Comparison of ENCODE assay signal across 13 cellular contexts in genomic region chr17:45110676-45111611, GRCh38. TPM values are rescaled to one million over a fixed set of nuclear protein-coding genes. Genes with fewer than 3 reads are reported as not detected.
DNase-seq lines count a peak whose midpoint lies in the region; ATAC-seq and TF ChIP-seq lines count a peak whose summit lies in the region.
"Had no signal": no experiment of that assay in that cellular context is flagged by ENCODE, and none has a peak within 500 bp of the region (broad histone marks: within the 10 kb centered on the region; RNA-seq: fewer than 3 reads in every experiment).

No MANE protein-coding gene starts in this region.

- H3K9ac ChIP-seq in muscle layer of colon (ENCODE audit: low read length), result peak overlapping the region; percentile 57

- peak; percentile 46; the same call in 1 of the 2 replicates for ATAC-seq in Panc1
- ATAC-seq in activated CD4-positive, alpha-beta T cell treated with anti-CD3 and anti-CD28 coated beads for 36 hours, result no peak
- no peak for ATAC-seq in GM21381 (IDR thresholded peaks at IDR 0.05; ENCODE audit: unreplicated experiment)
- ATAC-seq in GM21423 (IDR thresholded peaks at IDR 0.05; ENCODE audit: unreplicated experiment), result no peak
- ATAC-seq in HG03520 (IDR thresholded peaks at IDR 0.05; ENCODE audit: unreplicated experiment), result no peak

- H3K9me3 Mint-ChIP-seq in activated CD4-positive, alpha-beta T cell treated with anti-CD3 and anti-CD28 coated beads for 36 hours (ENCODE audit: low read depth), result no peaks in the 10 kb centered on the region
- H3K9me3 Mint-ChIP-seq: IgD-negative memory B cell had no signal

- no peak for TF ChIP-seq POLR2A in thyroid gland (IDR thresholded peaks at IDR 0.05)

- H3K27ac ChIP-seq in Panc1 (ENCODE audit: low read length) (peak overlapping the region; percentile 39), muscle layer of colon (ENCODE audit: low read depth, low read length) (peak overlapping the region; percentile 73), thyroid gland (peak overlapping the region; percentile 56 to 81 (median 57))

- H3K36me3 Mint-ChIP-seq in activated CD4-positive, alpha-beta T cell treated with anti-CD3 and anti-CD28 coated beads for 36 hours (ENCODE audit: low read depth), result peaks cover 10% of the 10 kb centered on the region
- H3K36me3 Mint-ChIP-seq: IgD-negative memory B cell had no signal

- H3K27me3 Mint-ChIP-seq in activated CD4-positive, alpha-beta T cell treated with anti-CD3 and anti-CD28 coated beads for 36 hours, result no peaks in the 10 kb centered on the region
- H3K27me3 Mint-ChIP-seq: IgD-negative memory B cell had no signal

- H3K4me1 ChIP-seq in Panc1 (ENCODE audit: control insufficient read depth, insufficient read depth, low read length), result peaks cover 13% of the 10 kb centered on the region
- peaks cover 34% of the 10 kb centered on the region for H3K4me1 ChIP-seq in muscle layer of colon (ENCODE audit: insufficient read depth, low read length)
- peaks cover 26 to 30% of the 10 kb centered on the region in 2 donors for H3K4me1 ChIP-seq in thyroid gland

- no peak overlapping the region for H3K4me3 ChIP-seq in Panc1 (ENCODE audit: low read depth in 2 of 2, low read length in 2 of 2)
- H3K4me3 ChIP-seq in epithelial cell of esophagus (ENCODE audit: low read length), result no peak overlapping the region
- no peak overlapping the region for H3K4me3 ChIP-seq in muscle layer of colon (ENCODE audit: low read depth in 1 of 2, low read length in 2 of 2)
- H3K4me3 ChIP-seq in thyroid gland (replicated peaks in 1 of 3), result no peak overlapping the region
- H3K4me3 ChIP-seq: smooth muscle cell had no signal

- WGBS in thyroid gland, 2 donors, result 59 to 71% methylated on average over 14 to 15 of the region's 16 CpGs

- no TSS peak for BruUV-seq in Panc1 (replicated peaks; lab: Mats Ljungman, UMichigan)

- in situ Hi-C loops in Panc1 (cut with HindIII; ENCODE audit: low pct_unique_long_range_greater_than_20kb, low sequenced_read_pairs), result no loop called here

- H3K9me3 ChIP-seq in Panc1 (ENCODE audit: control insufficient read depth, insufficient read depth, low read depth, low read length) (no peaks in the 10 kb centered on the region), muscle layer of colon (ENCODE audit: low read length) (no peaks in the 10 kb centered on the region), thyroid gland (no peaks in the 10 kb centered on the region)

- TF ChIP-seq CTCF in Panc1 (IDR thresholded peaks at IDR 0.05) (no peak), epithelial cell of esophagus (IDR thresholded peaks at IDR 0.05; ENCODE audit: insufficient read depth, low read depth, low read length, missing control alignments) (no peak), thyroid gland (IDR thresholded peaks at IDR 0.05) (peak in 1 of 6 experiments; percentile 13)

- DNase-seq in Panc1 (ENCODE audit: low read depth, low spot score) (no peak), epithelial cell of esophagus (ENCODE audit: low read depth) (peak; percentile 42), thyroid gland (peak; percentile 72 to 73)
- DNase-seq in activated CD4-positive, alpha-beta T cell treated with anti-CD3 and anti-CD28 coated beads for 36 hours, result no peak
- DNase-seq: activated T-cell treated with anti-CD3 and anti-CD28 coated beads for 4 hours; GDM1; stimulated activated naive CD4-positive, alpha-beta T cell had no signal

- intact Hi-C loops in Panc1 (cut with micrococcal nuclease; ENCODE audit: unreplicated experiment), result no loop called here
- intact Hi-C loops in thyroid gland (cut with DNase I), result no loop called here
- intact Hi-C loops in activated CD4-positive, alpha-beta T cell treated with anti-CD3 and anti-CD28 coated beads for 36 hours (cut with DNase I, micrococcal nuclease), result no loop called here

- H3K27ac Mint-ChIP-seq in activated CD4-positive, alpha-beta T cell treated with anti-CD3 and anti-CD28 coated beads for 36 hours, result no peak overlapping the region
- H3K27ac Mint-ChIP-seq: IgD-negative memory B cell had no signal

- no peak overlapping the region for H3K4me3 Mint-ChIP-seq in activated CD4-positive, alpha-beta T cell treated with anti-CD3 and anti-CD28 coated beads for 36 hours
- H3K4me3 Mint-ChIP-seq: IgD-negative memory B cell had no signal

- CTCF ChIA-PET in Panc1 (lab: Charles Lee), result interaction anchor here (0.5 to 0.6 kb wide), 2 partner anchors 12 to 64 kb away, joined by 3 to 9 read pairs; no protein-coding TSS in a partner anchor
- CTCF ChIA-PET in activated CD4-positive, alpha-beta T cell treated with anti-CD3 and anti-CD28 coated beads for 36 hours (lab: Charles Lee), result interaction anchor here (0.7 to 1.0 kb wide), 2 partner anchors 11 to 191 kb away, joined by 3 read pairs; no protein-coding TSS in a partner anchor

- POLR2A ChIA-PET in Panc1 (lab: Charles Lee), result no interaction called here
- POLR2A ChIA-PET in activated CD4-positive, alpha-beta T cell treated with anti-CD3 and anti-CD28 coated beads for 36 hours (lab: Charles Lee), result no interaction called here

- no peaks in the 10 kb centered on the region for H3K27me3 ChIP-seq in Panc1 (ENCODE audit: control insufficient read depth, insufficient read depth, low read length)
- H3K27me3 ChIP-seq in muscle layer of colon (ENCODE audit: control insufficient read depth in 1 of 2, insufficient read depth in 2 of 2, low read length in 2 of 2), result no peaks in the 10 kb centered on the region
- no peaks in the 10 kb centered on the region for H3K27me3 ChIP-seq in thyroid gland

- H3K36me3 ChIP-seq in Panc1 (ENCODE audit: control insufficient read depth, insufficient read depth, low read length) (no peaks in the 10 kb centered on the region), muscle layer of colon (ENCODE audit: insufficient read depth, low read length) (peaks cover 73% of the 10 kb centered on the region), thyroid gland (peaks cover 20 to 24% of the 10 kb centered on the region in 2 donors)

- H3K4me1 Mint-ChIP-seq in activated CD4-positive, alpha-beta T cell treated with anti-CD3 and anti-CD28 coated beads for 36 hours, result no peaks in the 10 kb centered on the region

RNA-seq across cellular contexts. Expression of gene PLCD3, which starts 21.4 kb away (rescaled TPM):
- total RNA-seq in Panc1 (2021; ENCODE audit: unreplicated experiment) (125 TPM), thyroid gland (10 to 100 TPM in 3 of 4 donors, 1 to 10 TPM in 1; 8.6 to 24.8 (median 16.9) TPM)
- polyA plus RNA-seq in Panc1 (2012; ENCODE audit: insufficient read length), result 158 TPM
- total RNA-seq in activated CD4-positive, alpha-beta T cell treated with anti-CD3 and anti-CD28 coated beads for 36 hours, result 1 to 10 TPM; 2.9 to 3.4 TPM
- polyA plus RNA-seq: IgD-negative memory B cell had no signal

RNA-seq across cellular contexts. Expression of gene ACBD4, which starts 24.5 kb away (rescaled TPM):
- 7.7 TPM for total RNA-seq in Panc1 (2021; ENCODE audit: unreplicated experiment)
- polyA plus RNA-seq in Panc1 (2012; ENCODE audit: insufficient read length), result 10.3 TPM
- 10 to 100 TPM; 16.7 to 20.4 (median 17.7) TPM for total RNA-seq in thyroid gland
- total RNA-seq in activated CD4-positive, alpha-beta T cell treated with anti-CD3 and anti-CD28 coated beads for 36 hours, result 10 to 100 TPM; 12.7 to 13.4 TPM

RNA-seq across cellular contexts. Expression of gene HEXIM1, which starts 37.3 kb away (rescaled TPM):
- total RNA-seq in Panc1 (2021; ENCODE audit: unreplicated experiment) (59.1 TPM), thyroid gland (10 to 100 TPM; 15.6 to 33.5 (median 18.4) TPM)
- polyA plus RNA-seq in Panc1 (2012; ENCODE audit: insufficient read length), result 80.0 TPM
- total RNA-seq in activated CD4-positive, alpha-beta T cell treated with anti-CD3 and anti-CD28 coated beads for 36 hours, result 10 to 100 TPM; 27.1 to 27.3 TPM

RNA-seq across cellular contexts. Expression of gene NMT1, which starts 49.8 kb away (rescaled TPM):
- total RNA-seq in Panc1 (2021; ENCODE audit: unreplicated experiment) (105 TPM), thyroid gland (10 to 100 TPM; 71.7 to 98.9 (median 85.2) TPM)
- 141 TPM for polyA plus RNA-seq in Panc1 (2012; ENCODE audit: insufficient read length)
- total RNA-seq in activated CD4-positive, alpha-beta T cell treated with anti-CD3 and anti-CD28 coated beads for 36 hours, result 100 to 1,000 TPM; 170 to 175 TPM

RNA-seq across cellular contexts. Expression of gene HEXIM2, which starts 50.7 kb away (rescaled TPM):
- total RNA-seq in Panc1 (2021; ENCODE audit: unreplicated experiment) (4.5 TPM), thyroid gland (10 to 100 TPM in 2 of 4 donors, 1 to 10 TPM in 2; 3.9 to 16.3 (median 10.0) TPM)
- 10.5 TPM for polyA plus RNA-seq in Panc1 (2012; ENCODE audit: insufficient read length)
- total RNA-seq in activated CD4-positive, alpha-beta T cell treated with anti-CD3 and anti-CD28 coated beads for 36 hours, result 1 to 10 TPM; 3.9 to 4.6 TPM

Comparison
In these comparisons a context has a peak if more than half of its experiments do, and no peak if none do; other contexts are left out.
1. DNase-seq: peak in epithelial cell of esophagus (single experiment) and thyroid gland (2 of 2); none in Panc1 (single experiment) and activated CD4-positive, alpha-beta T cell treated with anti-CD3 and anti-CD28 coated beads for 36 hours (single experiment).
2. Peak in every context shown above with its lines, with median percentiles within 50 percentile points of each other: H3K27ac ChIP-seq.